36 cellular contexts compared by ENCODE assay signal in genomic region chr7:149760538-149760937, GRCh38. TPM values are rescaled to one million over a fixed set of nuclear protein-coding genes. Genes with fewer than 3 reads are reported as not detected.
DNase-seq lines count a peak whose midpoint lies in the region; ATAC-seq, FAIRE-seq and TF ChIP-seq lines count a peak whose summit lies in the region.
"Had no signal": no experiment of that assay in that cellular context is flagged by ENCODE, and none has a peak within 500 bp of the region (broad histone marks: within the 10 kb centered on the region; RNA-seq: fewer than 3 reads in every experiment).

No MANE protein-coding gene starts in this region.

- BruUV-seq in K562 (replicated peaks; lab: Mats Ljungman, UMichigan) = no TSS peak

- no peaks in the 10 kb centered on the region for H3K79me1 ChIP-seq in trophoblast cell (ENCODE audit: low read length)

- no peaks in the 10 kb centered on the region; the same call in 2 of the 3 replicates for H3K36me3 ChIP-seq in K562 (ENCODE audit: control insufficient read depth, insufficient read depth, low read length)
- H3K36me3 ChIP-seq in trophoblast cell (ENCODE audit: control insufficient read depth in 1 of 2, insufficient read depth in 2 of 2, low read length in 2 of 2) = no peaks in the 10 kb centered on the region
- H3K36me3 ChIP-seq: BE2C had no signal

- in situ Hi-C loops in K562 (cut with MboI) = no loop called here

- no peak overlapping the region for H3K4me3 Mint-ChIP-seq in T-helper 17 cell
- H3K4me3 Mint-ChIP-seq: B cell; CD14-positive monocyte; CD4-positive, alpha-beta memory T cell; CD4-positive, alpha-beta T cell; CD8-positive, alpha-beta memory T cell; CD8-positive, alpha-beta T cell had no signal

- WGBS in K562 (ENCODE audit: insufficient coverage, low coverage, missing lambda C conversion rate) = 15% methylated on average over 6 of the region's 6 CpGs
- no CpG with 5 or more reads among the region's 6 CpGs for WGBS in trophoblast cell (ENCODE audit: extremely low coverage, insufficient coverage, insufficient read length)

- no peak overlapping the region for H2AK5ac ChIP-seq in trophoblast cell (ENCODE audit: low read length)

- no peak overlapping the region for H4K8ac ChIP-seq in trophoblast cell (ENCODE audit: low read depth, low read length)

- H3K27ac Mint-ChIP-seq in T-helper 17 cell = no peak overlapping the region
- H3K27ac Mint-ChIP-seq: B cell; CD4-positive, alpha-beta memory T cell; CD4-positive, alpha-beta T cell; CD4-positive, CD25-positive, alpha-beta regulatory T cell; CD8-positive, alpha-beta T cell had no signal

- H3K79me2 ChIP-seq in K562 (ENCODE audit: control insufficient read depth, insufficient read depth, low read length) = no peaks in the 10 kb centered on the region
- no peaks in the 10 kb centered on the region for H3K79me2 ChIP-seq in trophoblast cell (ENCODE audit: control insufficient read depth, insufficient read depth, low read length, poor library complexity)

- TF ChIP-seq RAD21 in K562 (CRISPR knock-in tag; conservative IDR thresholded peaks at IDR 0.05 in 1 of 2, IDR thresholded peaks at IDR 0.05 in 1 of 2) = no peak

- no peaks in the 10 kb centered on the region for H3K36me3 Mint-ChIP-seq in T-helper 17 cell (ENCODE audit: low read depth)
- H3K36me3 Mint-ChIP-seq: CD4-positive, alpha-beta memory T cell; CD4-positive, CD25-positive, alpha-beta regulatory T cell; CD8-positive, alpha-beta memory T cell had no signal

- H3K4me1 Mint-ChIP-seq in T-helper 17 cell = peaks cover 4% of the 10 kb centered on the region
- H3K4me1 Mint-ChIP-seq: B cell; CD14-positive monocyte; CD4-positive, alpha-beta memory T cell; CD4-positive, CD25-positive, alpha-beta regulatory T cell; CD8-positive, alpha-beta memory T cell had no signal

- H3K4ac ChIP-seq in trophoblast cell (ENCODE audit: low read depth, low read length) = no peak overlapping the region

- FAIRE-seq in K562 (lab: Jason Lieb, UNC) = peak; percentile 78
- FAIRE-seq: A204.1, A549, D721Med had no signal

- no peak overlapping the region for H3K9ac ChIP-seq in K562 (ENCODE audit: insufficient read depth in 1 of 2, low read depth in 2 of 2, low read length in 2 of 2)
- H3K9ac ChIP-seq in trophoblast cell (ENCODE audit: low read length) = no peak overlapping the region
- H3K9ac ChIP-seq: BLaER1; BLaER1 treated with 17β-estradiol and CSF1 and Interleukin-3, amounts not matched to agents 10 nM and 100 nM had no signal

- DNase-seq in K562 (ENCODE audit: extremely low read depth in 1 of 4, low spot score in 3 of 4) = peak; percentile 33 to 71 (median 46)
- no peak for DNase-seq in trophoblast cell
- DNase-seq in posterior vena cava (ENCODE audit: low spot score) = peak; percentile 10
- no peak for DNase-seq in activated CD4-positive, alpha-beta T cell treated with anti-CD3 and anti-CD28 coated beads, Interleukin-2, amount 50 U/mL, for 1 hour
- no peak for DNase-seq in T-helper 17 cell
- DNase-seq: 8988T; ACHN; AML-193; BE2C; C1 segment of cervical spinal cord; Caco-2; Calu3; CD4-positive, alpha-beta memory T cell; CD4-positive, alpha-beta T cell; CD4-positive, CD25-positive, alpha-beta regulatory T cell; CD8-positive, alpha-beta T cell; COR-L47; DMS 273 treated with DMSO at 0.1 percent for 48 hours; DMS153; DMS53; DMS79; DMS79 treated with DMSO at 0.1 percent for 48 hours; DND-41; EL had no signal

- TF ChIP-seq EP300 in K562 (IDR thresholded peaks at IDR 0.05; ENCODE audit: low read length) = peak; percentile 81

- H3K27ac ChIP-seq in K562 (ENCODE audit: extremely low read depth, low read depth, low read length) (no peak overlapping the region), trophoblast cell (ENCODE audit: low read depth, low read length) (no peak overlapping the region)
- H3K27ac ChIP-seq: 22Rv1; A549; BLaER1; BLaER1 treated with 17β-estradiol and CSF1 and Interleukin-3, amounts not matched to agents 10 nM and 100 nM; C4-2B had no signal

- H3K4me2 ChIP-seq in K562 (ENCODE audit: insufficient read depth, low read length) = peak overlapping the region; percentile 53; the same call in 1 of the 2 replicates
- no peak overlapping the region for H3K4me2 ChIP-seq in trophoblast cell (ENCODE audit: low read length)
- H3K4me2 ChIP-seq: A549; BLaER1; BLaER1 treated with 17β-estradiol and CSF1 and Interleukin-3, amounts not matched to agents 10 nM and 100 nM had no signal

- POLR2A ChIA-PET in K562 (lab: Yijun Ruan, JAX) = interaction anchor here (0.8 to 1.2 kb wide), 5 partner anchors 9 to 56 kb away, joined by 4 to 7 read pairs (median 4); no protein-coding TSS in a partner anchor

- H3K9me1 ChIP-seq in K562 (ENCODE audit: control insufficient read depth, insufficient read depth, low read length) = no peaks in the 10 kb centered on the region

- H2BK120ac ChIP-seq in trophoblast cell (ENCODE audit: insufficient read depth, low read length, poor library complexity) = no peak overlapping the region

- no peak for TF ChIP-seq POLR2A in K562 (conservative IDR thresholded peaks at IDR 0.05)

- peak; percentile 52 for ATAC-seq in K562
- ATAC-seq in T-helper 17 cell = no peak
- no peak for ATAC-seq in GM21381 (IDR thresholded peaks at IDR 0.05; ENCODE audit: unreplicated experiment)
- ATAC-seq: A549; CD8-positive, alpha-beta T cell had no signal

- H4K91ac ChIP-seq in trophoblast cell (ENCODE audit: low read depth, low read length) = no peak overlapping the region

- no peak overlapping the region for H2BK12ac ChIP-seq in trophoblast cell (ENCODE audit: low read length)

- H4K20me1 ChIP-seq in K562 (replicated peaks; ENCODE audit: control insufficient read depth, insufficient read depth, low read length) = no peaks in the 10 kb centered on the region
- H4K20me1 ChIP-seq: BLaER1 had no signal

- intact Hi-C loops in K562 (cut with micrococcal nuclease) = no loop called here
- intact Hi-C loops in posterior vena cava (cut with DNase I) = no loop called here

- H4K12ac ChIP-seq in trophoblast cell (ENCODE audit: low read depth, low read length) = no peak overlapping the region

- no peak overlapping the region for H3K14ac ChIP-seq in trophoblast cell (ENCODE audit: low read length)

- peak overlapping the region; percentile 2; the same call in 1 of the 2 replicates for H2AFZ ChIP-seq in K562 (ENCODE audit: low read depth, low read length)
- H2AFZ ChIP-seq in trophoblast cell (ENCODE audit: insufficient read depth, low read length, poor library complexity) = no peak overlapping the region

- CTCF ChIA-PET in K562 (lab: Yijun Ruan, JAX; ENCODE audit: low intra/inter-chr PET ratio) = interaction anchor here (1.1 kb wide), 1 partner anchor 338 kb away, joined by 3 read pairs; no protein-coding TSS in a partner anchor

- H3K18ac ChIP-seq in trophoblast cell (ENCODE audit: low read length) = no peak overlapping the region

- peak overlapping the region; percentile 34 for H3K23ac ChIP-seq in trophoblast cell (ENCODE audit: low read length)

- H3K27me3 Mint-ChIP-seq in T-helper 17 cell = peaks cover 17% of the 10 kb centered on the region
- H3K27me3 Mint-ChIP-seq: CD4-positive, alpha-beta T cell had no signal

- H3K4me3 ChIP-seq in K562 (no peak overlapping the region), trophoblast cell (ENCODE audit: low read depth, low read length) (no peak overlapping the region)
- H3K4me3 ChIP-seq: A549; BLaER1; BLaER1 treated with 17β-estradiol and CSF1 and Interleukin-3, amounts not matched to agents 10 nM and 100 nM had no signal

- no peak for TF ChIP-seq CTCF in K562 (IDR thresholded peaks at IDR 0.05 in 2 of 3, conservative IDR thresholded peaks at IDR 0.05 in 1 of 3; ENCODE audit: insufficient read depth in 2 of 3, low read depth in 1 of 3, low read length in 3 of 3)

- H3K4me1 ChIP-seq in K562 (replicated peaks in 1 of 2; ENCODE audit: control insufficient read depth in 2 of 2, insufficient read depth in 2 of 2, low read length in 2 of 2) = peaks cover 30 to 39% of the 10 kb centered on the region in 2 experiments
- H3K4me1 ChIP-seq in trophoblast cell (ENCODE audit: control insufficient read depth in 1 of 2, insufficient read depth in 2 of 2, low read length in 2 of 2) = peaks cover 10 to 12% of the 10 kb centered on the region in 2 experiments
- H3K4me1 ChIP-seq: A549, BE2C, BLaER1, Caco-2 had no signal

- H3K9me3 ChIP-seq in K562 (replicated peaks; ENCODE audit: control insufficient read depth, insufficient read depth, low read depth, low read length) (no peaks in the 10 kb centered on the region), trophoblast cell (ENCODE audit: insufficient read depth, low read depth, low read length) (peaks cover 3% of the 10 kb centered on the region), T-helper 17 cell (ENCODE audit: control insufficient read depth, low read length, poor library complexity, severe bottlenecking) (no peaks in the 10 kb centered on the region)
- H3K9me3 ChIP-seq: A549, BE2C, Caco-2 had no signal

- H2BK5ac ChIP-seq in trophoblast cell (ENCODE audit: low read depth, low read length, poor library complexity) = no peak overlapping the region

- H3K27me3 ChIP-seq in K562 (ENCODE audit: control insufficient read depth in 2 of 2, insufficient read depth in 2 of 2, low read length in 2 of 2) (no peaks in the 10 kb centered on the region), trophoblast cell (ENCODE audit: insufficient read depth, low read length) (peaks cover 31% of the 10 kb centered on the region)
- H3K27me3 ChIP-seq: BLaER1; BLaER1 treated with 17β-estradiol and CSF1 and Interleukin-3, amounts not matched to agents 10 nM and 100 nM had no signal

TF ChIP-seq in K562, 482 proteins besides CTCF, POLR2A, EP300 and RAD21 (continues in another document):
- TF ChIP-seq MTA2 (IDR thresholded peaks at IDR 0.05; ENCODE audit: low read depth) (peak; percentile 68), TBP (optimal IDR thresholded peaks at IDR 0.05; ENCODE audit: low read depth, low read length) (peak; percentile 30)

RNA-seq across cellular contexts. Expression of gene ZNF467, which starts 12.8 kb away (rescaled TPM):
- total RNA-seq in K562 (2011; cell fraction: chromatin; rRNA removed; ENCODE audit: low replicate concordance) = 3.6 and 10.3 TPM in 2 replicates
- total RNA-seq in K562 (2011; cell fraction: nucleolus; rRNA removed) = 7.6 and 11.7 TPM in 2 replicates
- total RNA-seq in K562 (2011; cell fraction: nucleoplasm; rRNA removed) = 5.1 and 5.6 TPM in 2 replicates
- total RNA-seq in K562 (2014; rRNA removed) = 2.8 and 4.6 TPM in 2 replicates
- total RNA-seq in K562 (2014; rRNA removed; fragmentation: Illumina TruSeq; extraction: Trizol) = 0.80 and 1.3 TPM in 2 replicates
- total RNA-seq in K562 (2015; rRNA removed; fragmentation: Illumina TruSeq; extraction: Trizol) = 1.6 and 2.0 TPM in 2 replicates
- 14.2 and 16.2 TPM in 2 replicates for total RNA-seq in K562 (2021)
- 2.4 and 3.9 TPM in 2 replicates for polyA plus RNA-seq in K562 (2011; rRNA removed)
- polyA plus RNA-seq in K562 (2011; cell fraction: cytosol; rRNA removed) = 3.2 and 8.5 TPM in 2 replicates
- 17.0 and 31.8 TPM in 2 replicates for polyA plus RNA-seq in K562 (2011; cell fraction: nucleus; rRNA removed)
- 15.3 and 17.0 TPM in 2 replicates for polyA plus RNA-seq in K562 (2012)
- polyA plus RNA-seq in K562 (2014; fragmentation: Illumina TruSeq; extraction: Trizol) = 1.7 and 3.2 TPM in 2 replicates
- under 1 TPM; 0.32 to 0.42 TPM for polyA plus RNA-seq in K562 (2014; fragmentation: Nextera tagmentation; extraction: Ambion mirVana)
- polyA plus RNA-seq in K562 (2014; rRNA removed) = 6.6 and 8.3 TPM in 2 replicates
- 0.60 and 1.1 TPM in 2 replicates for polyA minus RNA-seq in K562 (2011; rRNA and poly(A)+ RNA removed)
- 7.6 and 15.2 TPM in 2 replicates for polyA minus RNA-seq in K562 (2011; cell fraction: cytosol; rRNA and poly(A)+ RNA removed)
- 3.4 and 4.0 TPM in 2 replicates for polyA minus RNA-seq in K562 (2011; cell fraction: nucleus; rRNA and poly(A)+ RNA removed)
- 0.72 and 1.0 TPM in 2 replicates for polyA plus RNA-seq in trophoblast cell (2013)
- total RNA-seq in posterior vena cava = 10 to 100 TPM; 10.9 to 12.0 TPM
- 1 to 10 TPM; 3.3 to 8.4 TPM for total RNA-seq in T-helper 17 cell
- total RNA-seq: A172 had no signal

Comparison
In these comparisons a context has a peak if more than half of its experiments do, and no peak if none do; other contexts are left out.
1. DNase-seq: peak in K562 (4 of 4) and posterior vena cava (single experiment); none in trophoblast cell (0 of 2), activated CD4-positive, alpha-beta T cell treated with anti-CD3 and anti-CD28 coated beads, Interleukin-2, amount 50 U/mL, for 1 hour (single experiment) and T-helper 17 cell (0 of 3).